9 cellular contexts compared by ENCODE assay signal in genomic region chr3:184857099-184857498, GRCh38.
"Had no signal": no experiment of that assay in that cellular context is flagged by ENCODE, and none has a peak within 500 bp of the region (broad histone marks: within the 10 kb centered on the region; RNA-seq: fewer than 3 reads in every experiment).

No MANE protein-coding gene starts in this region.

- ATAC-seq: HepG2 had no signal

- H3K27ac ChIP-seq: HL-60, KMS-11 had no signal

- H3K4me3 Mint-ChIP-seq: IgD-negative memory B cell had no signal

- DNase-seq: IMR-90, Karpas-422, KBM-7, KG1 had no signal

- H3K9ac ChIP-seq: KMS-11 had no signal

- H3K9me3 Mint-ChIP-seq: IgD-negative memory B cell had no signal

- FAIRE-seq: HepG2, HTR-8/SVneo had no signal

- H3K4me2 ChIP-seq: KMS-11 had no signal

- H3K27me3 Mint-ChIP-seq: IgD-negative memory B cell had no signal

- H3K4me1 Mint-ChIP-seq: IgD-negative memory B cell had no signal

- H3K27ac Mint-ChIP-seq: IgD-negative memory B cell had no signal
